1 cellular context compared by ENCODE assay signal in genomic region chr6:118844915-118845314, GRCh38.
TF ChIP-seq lines count a peak whose summit lies in the region.

No MANE protein-coding gene starts in this region.

TF ChIP-seq in SK-N-SH, 30 proteins besides CTCF, POLR2A, EP300 and RAD21 (continued from another document):
- TF ChIP-seq GATA2 (CRISPR knock-in tag; IDR thresholded peaks at IDR 0.05) (no peak), ELF1 (IDR thresholded peaks at IDR 0.05) (no peak), TCF12 (IDR thresholded peaks at IDR 0.05) (no peak), NFIC (IDR thresholded peaks at IDR 0.05; ENCODE audit: borderline replicate concordance) (no peak), RXRA (IDR thresholded peaks at IDR 0.05; ENCODE audit: borderline replicate concordance, low read depth) (no peak), NRF1 (IDR thresholded peaks at IDR 0.05; ENCODE audit: low read depth, low read length) (no peak), RCOR1 (IDR thresholded peaks at IDR 0.05; ENCODE audit: low read length) (no peak)
TF ChIP-seq in SK-N-SH: peak in this region for 0.
